1 cellular context compared by ENCODE assay signal in genomic region chr4:123856689-123857545, GRCh38.
TF ChIP-seq lines count a peak whose summit lies in the region.

No MANE protein-coding gene starts in this region.

TF ChIP-seq in HepG2, 621 proteins besides CTCF, POLR2A, EP300 and RAD21 (continued from another document and continues in another):
- TF ChIP-seq PRDM4 (CRISPR knock-in tag; IDR thresholded peaks at IDR 0.05; ENCODE audit: borderline replicate concordance) (no peak), ETV6 (CRISPR knock-in tag; conservative IDR thresholded peaks at IDR 0.05) (no peak), IKZF4 (CRISPR knock-in tag; IDR thresholded peaks at IDR 0.05; ENCODE audit: borderline replicate concordance, low read depth, not compliant biosample characterization) (no peak), ZNF207 (IDR thresholded peaks at IDR 0.05; ENCODE audit: borderline replicate concordance) (no peak), CBFB (CRISPR knock-in tag; IDR thresholded peaks at IDR 0.05) (no peak), ZFP36L2 (CRISPR knock-in tag; IDR thresholded peaks at IDR 0.05) (no peak), NFYB (CRISPR knock-in tag; IDR thresholded peaks at IDR 0.05) (no peak), KAT7 (CRISPR knock-in tag; IDR thresholded peaks at IDR 0.05; ENCODE audit: borderline replicate concordance) (0 out of 2 replicates have a peak, but pooled peaks have one; percentile 44), ZNF710 (CRISPR knock-in tag; IDR thresholded peaks at IDR 0.05; ENCODE audit: borderline replicate concordance) (peak; percentile 88), CENPBD1 (CRISPR knock-in tag; IDR thresholded peaks at IDR 0.05; ENCODE audit: borderline replicate concordance, low read depth) (no peak), ZNF562 (CRISPR knock-in tag; IDR thresholded peaks at IDR 0.05; ENCODE audit: borderline replicate concordance) (no peak), MTF1 (CRISPR knock-in tag; IDR thresholded peaks at IDR 0.05) (no peak), MXD1 (CRISPR knock-in tag; IDR thresholded peaks at IDR 0.05) (no peak), NFE2L2 (IDR thresholded peaks at IDR 0.05; ENCODE audit: low read length) (no peak), PITX1 (CRISPR knock-in tag; IDR thresholded peaks at IDR 0.05) (peak; percentile 93), ZNF362 (CRISPR knock-in tag; IDR thresholded peaks at IDR 0.05; ENCODE audit: borderline replicate concordance) (peak; percentile 94), KAT2B (IDR thresholded peaks at IDR 0.05; ENCODE audit: borderline replicate concordance, low read depth, low read length) (no peak), ZBTB38 (CRISPR knock-in tag; IDR thresholded peaks at IDR 0.05) (no peak), KMT2B (CRISPR knock-in tag; IDR thresholded peaks at IDR 0.05) (peak; percentile 76), HMGA1 (CRISPR knock-in tag; conservative IDR thresholded peaks at IDR 0.05) (no peak), ZFP82 (CRISPR knock-in tag; IDR thresholded peaks at IDR 0.05; ENCODE audit: borderline replicate concordance) (no peak), EEA1 (CRISPR knock-in tag; IDR thresholded peaks at IDR 0.05; ENCODE audit: borderline replicate concordance) (no peak), ZNF614 (CRISPR knock-in tag; IDR thresholded peaks at IDR 0.05; ENCODE audit: borderline replicate concordance) (peak; percentile 75), HOXA9 (CRISPR knock-in tag; IDR thresholded peaks at IDR 0.05; ENCODE audit: borderline replicate concordance) (no peak), ZNF383 (CRISPR knock-in tag; IDR thresholded peaks at IDR 0.05; ENCODE audit: borderline replicate concordance) (no peak), IRF2 (CRISPR knock-in tag; IDR thresholded peaks at IDR 0.05) (peak; percentile 74), ETV5 (CRISPR knock-in tag; IDR thresholded peaks at IDR 0.05; ENCODE audit: borderline replicate concordance) (peak; percentile 95), ZBTB33 (CRISPR knock-in tag; IDR thresholded peaks at IDR 0.05) (no peak), NCOA2 (CRISPR knock-in tag; IDR thresholded peaks at IDR 0.05) (peak; percentile 90), ZSCAN29 (CRISPR knock-in tag; conservative IDR thresholded peaks at IDR 0.05) (peak; percentile 86), ZNF784 (CRISPR knock-in tag; IDR thresholded peaks at IDR 0.05; ENCODE audit: borderline replicate concordance) (peak; percentile 26; the same call in 1 of the 2 replicates), KLF13 (CRISPR knock-in tag; IDR thresholded peaks at IDR 0.05) (no peak), SRSF4 (IDR thresholded peaks at IDR 0.05; ENCODE audit: low read depth, low read length, poor library complexity, severe bottlenecking) (no peak), ZNF776 (CRISPR knock-in tag; IDR thresholded peaks at IDR 0.05) (no peak), ZNF563 (CRISPR knock-in tag; IDR thresholded peaks at IDR 0.05) (no peak), GMEB1 (CRISPR knock-in tag; IDR thresholded peaks at IDR 0.05; ENCODE audit: borderline replicate concordance) (no peak), ZNF644 (CRISPR knock-in tag; IDR thresholded peaks at IDR 0.05; ENCODE audit: low read depth) (peak; percentile 98), GLMP (CRISPR knock-in tag; IDR thresholded peaks at IDR 0.05; ENCODE audit: borderline replicate concordance) (no peak), SIX1 (CRISPR knock-in tag; IDR thresholded peaks at IDR 0.05; ENCODE audit: borderline replicate concordance) (peak; percentile 73; the same call in 1 of the 2 replicates), DNMT3B (CRISPR knock-in tag; conservative IDR thresholded peaks at IDR 0.05) (no peak), ZC3H13 (CRISPR knock-in tag; IDR thresholded peaks at IDR 0.05) (no peak), ZNF441 (CRISPR knock-in tag; IDR thresholded peaks at IDR 0.05; ENCODE audit: borderline replicate concordance) (peak; percentile 54; the same call in 1 of the 2 replicates), ZBTB34 (CRISPR knock-in tag; IDR thresholded peaks at IDR 0.05) (no peak), ZNF496 (CRISPR knock-in tag; IDR thresholded peaks at IDR 0.05; ENCODE audit: insufficient replicate concordance) (no peak), GTF2F1 (IDR thresholded peaks at IDR 0.05; ENCODE audit: low read length) (no peak), HMGXB4 (CRISPR knock-in tag; IDR thresholded peaks at IDR 0.05; ENCODE audit: borderline replicate concordance in 1 of 2, low read depth in 1 of 2) (peak in 1 of 2 experiments; percentile 54; a peak in 1 of 4 replicates), JDP2 (CRISPR knock-in tag; IDR thresholded peaks at IDR 0.05; ENCODE audit: borderline replicate concordance) (no peak), EHMT2 (IDR thresholded peaks at IDR 0.05; ENCODE audit: borderline replicate concordance, low read depth, low read length) (peak; percentile 91), ZBTB7B (CRISPR knock-in tag; IDR thresholded peaks at IDR 0.05) (peak; percentile 48; the same call in 1 of the 2 replicates), KDM5A (IDR thresholded peaks at IDR 0.05; ENCODE audit: borderline replicate concordance, low read length) (no peak), FOXK1 (CRISPR knock-in tag; IDR thresholded peaks at IDR 0.05; ENCODE audit: borderline replicate concordance, low read depth) (no peak), PAWR (CRISPR knock-in tag; IDR thresholded peaks at IDR 0.05; ENCODE audit: borderline replicate concordance) (no peak), SRY (CRISPR knock-in tag; IDR thresholded peaks at IDR 0.05) (no peak), ZNF431 (CRISPR knock-in tag; IDR thresholded peaks at IDR 0.05; ENCODE audit: borderline replicate concordance, low read depth) (no peak), ZNF446 (CRISPR knock-in tag; IDR thresholded peaks at IDR 0.05) (no peak), YEATS2 (CRISPR knock-in tag; IDR thresholded peaks at IDR 0.05; ENCODE audit: borderline replicate concordance) (no peak; the same call in 1 of the 2 replicates), ZNF879 (CRISPR knock-in tag; IDR thresholded peaks at IDR 0.05) (no peak), RNF2 (conservative IDR thresholded peaks at IDR 0.05; ENCODE audit: low read depth) (no peak)
